Comparison of ENCODE assay signal across 8 cellular contexts in genomic region chr11:111446404-111447152, GRCh38.
A peak's percentile ranks its signal among the peaks of the same experiment; 100 is the strongest.
DNase-seq lines count a peak whose midpoint lies in the region; ATAC-seq lines count a peak whose summit lies in the region.

No MANE protein-coding gene starts in this region.

- H3K36me3 ChIP-seq in BLaER1 treated with 17β-estradiol and CSF1 and Interleukin-3, amounts not matched to agents 10 nM and 100 nM: no peaks in the 10 kb centered on the region

- peak overlapping the region in 1 of 11 experiments; percentile 44; a peak in 1 of 22 replicates for H3K9ac ChIP-seq in BLaER1 treated with 17β-estradiol and CSF1 and Interleukin-3, amounts not matched to agents 10 nM and 100 nM

- H3K9me3 ChIP-seq in BLaER1 treated with 17β-estradiol and CSF1 and Interleukin-3, amounts not matched to agents 10 nM and 100 nM (replicated peaks in 1 of 11): no peaks in the 10 kb centered on the region

- H3K27me3 ChIP-seq in BLaER1 treated with 17β-estradiol and CSF1 and Interleukin-3, amounts not matched to agents 10 nM and 100 nM: peaks cover 0 to 6% (median 0%) of the 10 kb centered on the region in 11 experiments; a peak in 1 of 22 replicates

- ATAC-seq in HG03432 (IDR thresholded peaks at IDR 0.05; ENCODE audit: unreplicated experiment) (peak; percentile 83), left lobe of liver (peak; percentile 98)

- H3K4me1 ChIP-seq in BLaER1 treated with 17β-estradiol and CSF1 and Interleukin-3, amounts not matched to agents 10 nM and 100 nM: peaks cover 19 to 62% (median 50%) of the 10 kb centered on the region in 10 experiments

- peaks cover 0 to 16% (median 0%) of the 10 kb centered on the region in 11 experiments; a peak in 2 of 22 replicates for H4K20me1 ChIP-seq in BLaER1 treated with 17β-estradiol and CSF1 and Interleukin-3, amounts not matched to agents 10 nM and 100 nM

- H3K4me2 ChIP-seq in BLaER1 treated with 17β-estradiol and CSF1 and Interleukin-3, amounts not matched to agents 10 nM and 100 nM: peak overlapping the region; percentile 46 to 70 (median 57)

- H3K4me3 ChIP-seq in BLaER1 treated with 17β-estradiol and CSF1 and Interleukin-3, amounts not matched to agents 10 nM and 100 nM: no peak overlapping the region

- peak overlapping the region in 9 of 11 experiments; percentile 7 to 57 (median 42); a peak in 16 of 22 replicates for H3K27ac ChIP-seq in BLaER1 treated with 17β-estradiol and CSF1 and Interleukin-3, amounts not matched to agents 10 nM and 100 nM

- DNase-seq in GM19240 (ENCODE audit: insufficient read length, low spot score) (peak; percentile 95), NCI-H446 (lab: John Stamatoyannopoulos, UW) (peak; percentile 75 to 90), cerebellar nuclear complex (lab: John Stamatoyannopoulos, UW) (peak; percentile 43 to 71), left lobe of liver (ENCODE audit: low spot score) (peak; percentile 72)
- DNase-seq in activated CD4-positive, CD25-positive, alpha-beta regulatory T cell treated with anti-CD3 and anti-CD28 coated beads, Interleukin-2, amount 50 U/mL, for 72 hours: peak; percentile 62
- DNase-seq in stimulated activated CD4-positive, alpha-beta T cell treated with anti-CD3 and anti-CD28 coated beads, TNF-alpha, amount 100 ng/mL, for 24 hours (ENCODE audit: low read depth in 3 of 3): peak; percentile 43 to 67 (median 55)
